Comparison of ENCODE assay signal across 10 cellular contexts in the genomic region with DNA sequence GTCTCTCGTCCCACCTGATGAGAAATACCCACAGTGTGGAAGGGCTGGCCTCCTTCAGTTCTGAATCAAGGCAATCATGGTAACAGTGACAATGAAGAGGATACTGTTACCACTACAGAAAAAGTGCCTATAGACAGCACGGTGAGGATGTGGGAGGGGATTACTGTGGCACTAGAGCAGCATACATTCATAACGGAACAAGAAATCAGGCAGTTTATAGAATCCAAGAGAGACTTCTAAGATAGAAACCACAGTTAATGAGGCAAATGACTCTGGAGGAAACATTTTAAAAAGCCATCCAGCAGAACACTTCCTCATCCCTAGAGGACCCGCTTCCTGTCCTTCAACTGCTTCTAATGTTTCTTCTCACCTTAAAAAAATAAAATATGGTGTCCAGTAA. TPM values are rescaled to one million over a fixed set of nuclear protein-coding genes. Genes with fewer than 3 reads are reported as not detected.
A peak's percentile ranks its signal among the peaks of the same experiment; 100 is the strongest.
DNase-seq lines count a peak whose midpoint lies in the region; ATAC-seq and TF ChIP-seq lines count a peak whose summit lies in the region.
"Had no signal": no experiment of that assay in that cellular context is flagged by ENCODE, and none has a peak within 500 bp of the region (broad histone marks: within the 10 kb centered on the region; RNA-seq: fewer than 3 reads in every experiment).

No MANE protein-coding gene starts in this region.

- H3K27ac Mint-ChIP-seq in activated CD8-positive, alpha-beta memory T cell treated with anti-CD3 and anti-CD28 coated beads, Interleukin-2, amount 10 ng/mL, durations not matched to agents 7 days and 5 days = peak overlapping the region; percentile 72
- peak overlapping the region; percentile 36 to 47 for H3K27ac Mint-ChIP-seq in natural killer cell treated with Interleukin-12 subunit alpha and Interleukin-12 subunit beta and Interleukin-15 and Interleukin-18, amount 100 ng/mL, for 72 hours
- H3K27ac Mint-ChIP-seq in WTC11 = no peak overlapping the region

- CTCF ChIA-PET in activated CD8-positive, alpha-beta memory T cell treated with anti-CD3 and anti-CD28 coated beads, Interleukin-2, amount 10 ng/mL, durations not matched to agents 7 days and 5 days (lab: Charles Lee) = interaction anchor here (3.4 kb wide), 1 partner anchor 46 kb away, joined by 18 read pairs; the partner anchor contains the start of gene ARMC5
- CTCF ChIA-PET in WTC11 (lab: Charles Lee) = no interaction called here

- peaks cover 43% of the 10 kb centered on the region for H3K4me1 Mint-ChIP-seq in activated CD8-positive, alpha-beta memory T cell treated with anti-CD3 and anti-CD28 coated beads, Interleukin-2, amount 10 ng/mL, durations not matched to agents 7 days and 5 days
- peaks cover 20 to 31% of the 10 kb centered on the region in 2 donors for H3K4me1 Mint-ChIP-seq in natural killer cell treated with Interleukin-12 subunit alpha and Interleukin-12 subunit beta and Interleukin-15 and Interleukin-18, amount 100 ng/mL, for 72 hours (ENCODE audit: low read depth in 2 of 2)
- peaks cover 39% of the 10 kb centered on the region for H3K4me1 Mint-ChIP-seq in WTC11

- no peaks in the 10 kb centered on the region for H3K9me3 Mint-ChIP-seq in activated CD8-positive, alpha-beta memory T cell treated with anti-CD3 and anti-CD28 coated beads, Interleukin-2, amount 10 ng/mL, durations not matched to agents 7 days and 5 days (ENCODE audit: low read depth)
- no peaks in the 10 kb centered on the region for H3K9me3 Mint-ChIP-seq in natural killer cell treated with Interleukin-12 subunit alpha and Interleukin-12 subunit beta and Interleukin-15 and Interleukin-18, amount 100 ng/mL, for 72 hours
- H3K9me3 Mint-ChIP-seq in WTC11 = no peaks in the 10 kb centered on the region

- POLR2A ChIA-PET in WTC11 (lab: Charles Lee) = no interaction called here

- H3K27ac ChIP-seq in upper lobe of left lung = no peak overlapping the region

- TF ChIP-seq EP300 in upper lobe of left lung (IDR thresholded peaks at IDR 0.05) = no peak

- no peaks in the 10 kb centered on the region for H3K9me3 ChIP-seq in upper lobe of left lung

- 64 to 66% methylated on average over 4 of the region's 4 CpGs for WGBS in upper lobe of left lung, 2 donors

- H3K4me3 ChIP-seq in NB4 (ENCODE audit: low read depth, low read length) = no peak overlapping the region
- H3K4me3 ChIP-seq in upper lobe of left lung = no peak overlapping the region

- peaks cover 31 to 70% (median 57%) of the 10 kb centered on the region in 4 donors for H3K4me1 ChIP-seq in upper lobe of left lung

- no peaks in the 10 kb centered on the region for H3K27me3 ChIP-seq in upper lobe of left lung

- DNase-seq in activated CD8-positive, alpha-beta memory T cell treated with anti-CD3 and anti-CD28 coated beads, Interleukin-2, amount 10 ng/mL, durations not matched to agents 7 days and 5 days = peak; percentile 59
- no peak for DNase-seq in activated CD8-positive, alpha-beta memory T cell treated with anti-CD3 and anti-CD28 coated beads, Interleukin-2, amount 50 U/mL, for 4 hours
- peak; percentile 28 for DNase-seq in NB4 (ENCODE audit: low read depth)
- no peak for DNase-seq in natural killer cell treated with Interleukin-12 subunit alpha and Interleukin-12 subunit beta and Interleukin-15 and Interleukin-18, amount 100 ng/mL, for 72 hours (ENCODE audit: low spot score)
- DNase-seq in upper lobe of left lung = no peak
- DNase-seq in WTC11 (ENCODE audit: low spot score) = no peak
- DNase-seq: NCI-H1048 had no signal

- H3K36me3 Mint-ChIP-seq in activated CD8-positive, alpha-beta memory T cell treated with anti-CD3 and anti-CD28 coated beads, Interleukin-2, amount 10 ng/mL, durations not matched to agents 7 days and 5 days = peaks cover 11% of the 10 kb centered on the region
- peaks cover 7% of the 10 kb centered on the region for H3K36me3 Mint-ChIP-seq in natural killer cell treated with Interleukin-12 subunit alpha and Interleukin-12 subunit beta and Interleukin-15 and Interleukin-18, amount 100 ng/mL, for 72 hours
- H3K36me3 Mint-ChIP-seq in WTC11 = peaks cover under 1% of the 10 kb centered on the region; the same call in 1 of the 2 replicates

- TF ChIP-seq CTCF in NB4 (IDR thresholded peaks at IDR 0.05; ENCODE audit: low read depth, low read length) (no peak), upper lobe of left lung (IDR thresholded peaks at IDR 0.05) (no peak), WTC11 (IDR thresholded peaks at IDR 0.05) (no peak)

- H3K4me3 Mint-ChIP-seq in activated CD8-positive, alpha-beta memory T cell treated with anti-CD3 and anti-CD28 coated beads, Interleukin-2, amount 10 ng/mL, durations not matched to agents 7 days and 5 days = no peak overlapping the region
- peak overlapping the region; percentile 66 for H3K4me3 Mint-ChIP-seq in natural killer cell treated with Interleukin-12 subunit alpha and Interleukin-12 subunit beta and Interleukin-15 and Interleukin-18, amount 100 ng/mL, for 72 hours
- no peak overlapping the region for H3K4me3 Mint-ChIP-seq in WTC11

- peak; percentile 49 for ATAC-seq in activated CD8-positive, alpha-beta memory T cell treated with anti-CD3 and anti-CD28 coated beads, Interleukin-2, amount 10 ng/mL, durations not matched to agents 7 days and 5 days
- peak; percentile 78 for ATAC-seq in HG02610 (IDR thresholded peaks at IDR 0.05; ENCODE audit: unreplicated experiment)
- peak in 1 of 2 donors; percentile 70 for ATAC-seq in natural killer cell treated with Interleukin-12 subunit alpha and Interleukin-12 subunit beta and Interleukin-15 and Interleukin-18, amount 100 ng/mL, for 72 hours
- ATAC-seq in upper lobe of left lung (ENCODE audit: low FRiP score in 2 of 2) = no peak
- ATAC-seq in WTC11 = no peak
- ATAC-seq in HG03108 (IDR thresholded peaks at IDR 0.05; ENCODE audit: unreplicated experiment) = no peak

- TF ChIP-seq POLR2A in NB4 (IDR thresholded peaks at IDR 0.05; ENCODE audit: extremely low read depth, insufficient read length) (no peak), upper lobe of left lung (IDR thresholded peaks at IDR 0.05) (no peak)

- H3K36me3 ChIP-seq in upper lobe of left lung = peaks cover 0 to 11% (median 2%) of the 10 kb centered on the region in 4 donors

- no peaks in the 10 kb centered on the region for H3K27me3 Mint-ChIP-seq in activated CD8-positive, alpha-beta memory T cell treated with anti-CD3 and anti-CD28 coated beads, Interleukin-2, amount 10 ng/mL, durations not matched to agents 7 days and 5 days
- no peaks in the 10 kb centered on the region for H3K27me3 Mint-ChIP-seq in natural killer cell treated with Interleukin-12 subunit alpha and Interleukin-12 subunit beta and Interleukin-15 and Interleukin-18, amount 100 ng/mL, for 72 hours
- no peaks in the 10 kb centered on the region for H3K27me3 Mint-ChIP-seq in WTC11 (ENCODE audit: low read depth)

TF ChIP-seq in WTC11, 78 proteins besides CTCF, POLR2A, EP300 and RAD21:
- TF ChIP-seq ZNF263 (CRISPR knock-in tag; IDR thresholded peaks at IDR 0.05; ENCODE audit: low read depth) (no peak), TEAD1 (CRISPR knock-in tag; IDR thresholded peaks at IDR 0.05) (no peak), CREM (CRISPR knock-in tag; IDR thresholded peaks at IDR 0.05) (no peak), JUN (CRISPR knock-in tag; IDR thresholded peaks at IDR 0.05) (no peak), ZNF138 (CRISPR knock-in tag; conservative IDR thresholded peaks at IDR 0.05) (no peak)
- TF ChIP-seq, protein P1, sequence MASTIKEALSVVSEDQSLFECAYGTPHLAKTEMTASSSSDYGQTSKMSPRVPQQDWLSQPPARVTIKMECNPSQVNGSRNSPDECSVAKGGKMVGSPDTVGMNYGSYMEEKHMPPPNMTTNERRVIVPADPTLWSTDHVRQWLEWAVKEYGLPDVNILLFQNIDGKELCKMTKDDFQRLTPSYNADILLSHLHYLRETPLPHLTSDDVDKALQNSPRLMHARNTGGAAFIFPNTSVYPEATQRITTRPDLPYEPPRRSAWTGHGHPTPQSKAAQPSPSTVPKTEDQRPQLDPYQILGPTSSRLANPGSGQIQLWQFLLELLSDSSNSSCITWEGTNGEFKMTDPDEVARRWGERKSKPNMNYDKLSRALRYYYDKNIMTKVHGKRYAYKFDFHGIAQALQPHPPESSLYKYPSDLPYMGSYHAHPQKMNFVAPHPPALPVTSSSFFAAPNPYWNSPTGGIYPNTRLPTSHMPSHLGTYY (CRISPR knock-in tag; IDR thresholded peaks at IDR 0.05) = no peak
TF ChIP-seq in WTC11: peak in this region for 0.

RNA-seq across cellular contexts. Expression of gene RUSF1, which starts 2.7 kb away (rescaled TPM):
- 10 to 100 TPM; 32.8 to 37.7 TPM for total RNA-seq in activated CD8-positive, alpha-beta memory T cell treated with anti-CD3 and anti-CD28 coated beads, Interleukin-2, amount 10 ng/mL, durations not matched to agents 7 days and 5 days
- 10 to 100 TPM; 42.1 to 48.5 TPM for total RNA-seq in natural killer cell treated with Interleukin-12 subunit alpha and Interleukin-12 subunit beta and Interleukin-15 and Interleukin-18, amount 100 ng/mL, for 72 hours
- total RNA-seq in upper lobe of left lung (100 to 1,000 TPM in 1 of 6 donors, 10 to 100 TPM in 5; 46.8 to 132 (median 80.6) TPM), WTC11 (2021) (35.9 to 41.8 TPM (median 39.4 TPM) in 3 replicates)

RNA-seq across cellular contexts. Expression of gene AHSP, which starts 22.2 kb away (rescaled TPM):
- total RNA-seq in activated CD8-positive, alpha-beta memory T cell treated with anti-CD3 and anti-CD28 coated beads, Interleukin-2, amount 10 ng/mL, durations not matched to agents 7 days and 5 days = not detected
- total RNA-seq in natural killer cell treated with Interleukin-12 subunit alpha and Interleukin-12 subunit beta and Interleukin-15 and Interleukin-18, amount 100 ng/mL, for 72 hours = not detected
- not detected for total RNA-seq in upper lobe of left lung
- total RNA-seq in WTC11 (2021) = 0.60 to 0.81 TPM in 2 of 3 replicates, not detected in the other
- total RNA-seq: fibroblast of villous mesenchyme had no signal

RNA-seq across cellular contexts. Expression of gene SLC5A2, which starts 22.6 kb away (rescaled TPM):
- not detected for total RNA-seq in activated CD8-positive, alpha-beta memory T cell treated with anti-CD3 and anti-CD28 coated beads, Interleukin-2, amount 10 ng/mL, durations not matched to agents 7 days and 5 days
- not detected for total RNA-seq in natural killer cell treated with Interleukin-12 subunit alpha and Interleukin-12 subunit beta and Interleukin-15 and Interleukin-18, amount 100 ng/mL, for 72 hours
- 1 to 10 TPM in 4 of 6 donors, under 1 TPM in 2; 0.84 to 3.3 (median 1.2) TPM for total RNA-seq in upper lobe of left lung
- total RNA-seq in WTC11 (2021) = 0.83 to 1.7 TPM (median 1.1 TPM) in 3 replicates

RNA-seq across cellular contexts. Expression of gene TGFB1I1, which starts 33.5 kb away (rescaled TPM):
- 1 to 10 TPM in 1 of 2 experiments, under 1 TPM in 1; 0.67 to 1.0 TPM for total RNA-seq in activated CD8-positive, alpha-beta memory T cell treated with anti-CD3 and anti-CD28 coated beads, Interleukin-2, amount 10 ng/mL, durations not matched to agents 7 days and 5 days
- total RNA-seq in natural killer cell treated with Interleukin-12 subunit alpha and Interleukin-12 subunit beta and Interleukin-15 and Interleukin-18, amount 100 ng/mL, for 72 hours = under 1 TPM; 0.55 to 0.75 TPM
- total RNA-seq in upper lobe of left lung = 10 to 100 TPM; 21.0 to 62.8 (median 27.8) TPM
- total RNA-seq in WTC11 (2021) = 4.3 to 5.3 TPM (median 4.6 TPM) in 3 replicates

RNA-seq across cellular contexts. Expression of gene ARMC5, which starts 46.2 kb away (rescaled TPM):
- 10 to 100 TPM; 19.2 to 22.2 TPM for total RNA-seq in activated CD8-positive, alpha-beta memory T cell treated with anti-CD3 and anti-CD28 coated beads, Interleukin-2, amount 10 ng/mL, durations not matched to agents 7 days and 5 days
- total RNA-seq in natural killer cell treated with Interleukin-12 subunit alpha and Interleukin-12 subunit beta and Interleukin-15 and Interleukin-18, amount 100 ng/mL, for 72 hours = 10 to 100 TPM; 31.6 to 36.0 TPM
- total RNA-seq in upper lobe of left lung = 10 to 100 TPM in 5 of 6 donors, 1 to 10 TPM in 1; 6.6 to 18.9 (median 16.2) TPM
- total RNA-seq in WTC11 (2021) = 11.3 to 13.2 TPM (median 13.0 TPM) in 3 replicates

Comparison
In these comparisons a context has a peak if more than half of its experiments do, and no peak if none do; other contexts are left out.
1. DNase-seq: peak in activated CD8-positive, alpha-beta memory T cell treated with anti-CD3 and anti-CD28 coated beads, Interleukin-2, amount 10 ng/mL, durations not matched to agents 7 days and 5 days (single experiment) and NB4 (single experiment); none in activated CD8-positive, alpha-beta memory T cell treated with anti-CD3 and anti-CD28 coated beads, Interleukin-2, amount 50 U/mL, for 4 hours (single experiment), natural killer cell treated with Interleukin-12 subunit alpha and Interleukin-12 subunit beta and Interleukin-15 and Interleukin-18, amount 100 ng/mL, for 72 hours (single experiment), upper lobe of left lung (0 of 2) and WTC11 (single experiment).
2. ATAC-seq: peak in activated CD8-positive, alpha-beta memory T cell treated with anti-CD3 and anti-CD28 coated beads, Interleukin-2, amount 10 ng/mL, durations not matched to agents 7 days and 5 days (single experiment) and HG02610 (single experiment); none in upper lobe of left lung (0 of 2), WTC11 (single experiment) and HG03108 (single experiment).